ENCODE assay signal across 14 cellular contexts in the genomic region with DNA sequence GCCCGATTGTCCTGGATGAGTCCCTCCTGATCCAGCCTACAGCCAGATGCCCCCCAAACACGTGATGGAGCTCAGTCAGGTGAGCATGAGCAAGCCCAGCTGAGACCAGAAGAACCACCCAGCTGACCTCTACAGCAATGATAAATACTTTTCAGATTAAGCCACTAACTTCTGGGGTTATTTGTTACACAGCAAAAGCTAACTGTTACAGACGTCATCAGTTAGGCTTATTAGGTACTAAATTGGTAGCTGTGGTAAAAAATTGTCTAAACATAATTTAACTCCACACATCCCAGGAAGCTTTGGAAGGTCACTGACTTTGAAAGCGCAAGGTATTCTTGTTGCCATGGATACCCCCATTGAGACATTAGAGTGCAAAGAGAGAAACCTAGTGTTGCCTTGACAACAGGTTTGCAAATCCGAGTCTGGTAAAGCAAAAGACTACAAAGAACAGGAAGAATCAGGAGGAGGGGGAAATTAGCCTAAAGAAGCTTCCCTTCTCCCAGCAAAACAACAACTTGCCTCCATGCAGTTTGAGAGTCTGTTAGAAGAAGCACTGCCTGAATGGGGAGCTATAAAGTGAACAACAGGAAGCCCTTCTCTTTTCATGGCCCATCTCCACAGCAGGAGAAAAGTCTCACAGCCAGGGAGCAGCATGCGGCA. TPM values are rescaled to one million over a fixed set of nuclear protein-coding genes. Genes with fewer than 3 reads are reported as not detected.
DNase-seq lines count a peak whose midpoint lies in the region; ATAC-seq, FAIRE-seq and TF ChIP-seq lines count a peak whose summit lies in the region.
"Had no signal": no experiment of that assay in that cellular context is flagged by ENCODE, and none has a peak within 500 bp of the region (broad histone marks: within the 10 kb centered on the region; RNA-seq: fewer than 3 reads in every experiment).

No MANE protein-coding gene starts in this region.

- H3K36me3 ChIP-seq in BLaER1 (no peaks in the 10 kb centered on the region), MM.1S (replicated peaks; ENCODE audit: insufficient read depth, low read length) (no peaks in the 10 kb centered on the region)

- no peak overlapping the region for H2AFZ ChIP-seq in MM.1S (ENCODE audit: low read length)

- no peaks in the 10 kb centered on the region for H3K9me2 ChIP-seq in MM.1S (replicated peaks; ENCODE audit: insufficient read depth, low read length)

- H3K4me3 ChIP-seq in BLaER1 (peak overlapping the region; percentile 67), MM.1S (ENCODE audit: low read length) (no peak overlapping the region)

- no peak for TF ChIP-seq CTCF in MM.1S (IDR thresholded peaks at IDR 0.05; ENCODE audit: low read length)

- H3K9ac ChIP-seq in BLaER1 (peak overlapping the region; percentile 85; the same call in 1 of the 2 replicates), MM.1S (ENCODE audit: low read length) (no peak overlapping the region)

- no peak overlapping the region for H3K4me3 Mint-ChIP-seq in activated CD4-positive, alpha-beta memory T cell treated with anti-CD3 and anti-CD28 coated beads, Interleukin-2, amount 10 ng/mL, durations not matched to agents 7 days and 5 days
- H3K4me3 Mint-ChIP-seq: HFFc6 had no signal

- H3K4me1 ChIP-seq in BLaER1 (peaks cover 96% of the 10 kb centered on the region), MM.1S (ENCODE audit: low read length) (no peaks in the 10 kb centered on the region)

- POLR2A ChIA-PET in activated CD4-positive, alpha-beta memory T cell treated with anti-CD3 and anti-CD28 coated beads, Interleukin-2, amount 10 ng/mL, durations not matched to agents 7 days and 5 days (lab: Charles Lee), result interaction anchor here (0.9 to 3.7 kb wide), 11 partner anchors 9 to 90 kb away, joined by 3 to 26 read pairs (median 6); a partner anchor contains a TSS

- CTCF ChIA-PET in activated CD4-positive, alpha-beta memory T cell treated with anti-CD3 and anti-CD28 coated beads, Interleukin-2, amount 10 ng/mL, durations not matched to agents 7 days and 5 days (lab: Charles Lee), result interaction anchor here (0.9 to 2.9 kb wide), 7 partner anchors 12 to 98 kb away, joined by 3 to 19 read pairs (median 5); no protein-coding TSS in a partner anchor

- H3K27me3 Mint-ChIP-seq in activated CD4-positive, alpha-beta memory T cell treated with anti-CD3 and anti-CD28 coated beads, Interleukin-2, amount 10 ng/mL, durations not matched to agents 7 days and 5 days, result peaks cover 15% of the 10 kb centered on the region

- H3K27me3 ChIP-seq in BLaER1 (no peaks in the 10 kb centered on the region), MM.1S (replicated peaks; ENCODE audit: insufficient read depth, low read length) (peaks cover 100% of the 10 kb centered on the region)

- DNase-seq in DMS79 treated with DMSO at 0.1 percent for 48 hours (lab: John Stamatoyannopoulos, UW) (peak; percentile 66), iPS-NIHi11 (ENCODE audit: low spot score) (peak; percentile 37), GM12891 (ENCODE audit: insufficient read length, low spot score) (no peak), MM.1S (no peak)
- no peak for DNase-seq in activated CD4-positive, alpha-beta memory T cell treated with anti-CD3 and anti-CD28 coated beads, Interleukin-2, amount 10 ng/mL, durations not matched to agents 7 days and 5 days
- DNase-seq: HFFc6, kidney, NCI-H2029 treated with DMSO at 0.1 percent for 48 hours had no signal

- H3K4me1 Mint-ChIP-seq in activated CD4-positive, alpha-beta memory T cell treated with anti-CD3 and anti-CD28 coated beads, Interleukin-2, amount 10 ng/mL, durations not matched to agents 7 days and 5 days, result peaks cover 52% of the 10 kb centered on the region

- no peaks in the 10 kb centered on the region for H3K79me2 ChIP-seq in MM.1S (ENCODE audit: low read length)

- H4K20me1 ChIP-seq in BLaER1 (no peaks in the 10 kb centered on the region), MM.1S (ENCODE audit: insufficient read depth, low read length) (no peaks in the 10 kb centered on the region)

- no peak for TF ChIP-seq POLR2A in GM12891 (IDR thresholded peaks at IDR 0.05; ENCODE audit: low read depth, low read length)

- H3K9me3 Mint-ChIP-seq in activated CD4-positive, alpha-beta memory T cell treated with anti-CD3 and anti-CD28 coated beads, Interleukin-2, amount 10 ng/mL, durations not matched to agents 7 days and 5 days, result peaks cover 10% of the 10 kb centered on the region

- H3K36me3 Mint-ChIP-seq in activated CD4-positive, alpha-beta memory T cell treated with anti-CD3 and anti-CD28 coated beads, Interleukin-2, amount 10 ng/mL, durations not matched to agents 7 days and 5 days (ENCODE audit: low read depth), result peaks cover 4% of the 10 kb centered on the region

- no peaks in the 10 kb centered on the region; the same call in 1 of the 2 replicates for H3K9me3 ChIP-seq in BLaER1
- H3K9me3 ChIP-seq in MM.1S (replicated peaks; ENCODE audit: insufficient read depth, low read length), result no peaks in the 10 kb centered on the region

- no peak for ATAC-seq in HG03342 (IDR thresholded peaks at IDR 0.05; ENCODE audit: unreplicated experiment)
- no peak for ATAC-seq in GM18498 (IDR thresholded peaks at IDR 0.05; ENCODE audit: unreplicated experiment)
- ATAC-seq: Panc1 had no signal

- H3K27ac ChIP-seq in BLaER1, result peak overlapping the region; percentile 96
- no peak overlapping the region for H3K27ac ChIP-seq in MM.1S (ENCODE audit: low read length)

- H3K27ac Mint-ChIP-seq in activated CD4-positive, alpha-beta memory T cell treated with anti-CD3 and anti-CD28 coated beads, Interleukin-2, amount 10 ng/mL, durations not matched to agents 7 days and 5 days, result peak overlapping the region; percentile 83
- H3K27ac Mint-ChIP-seq: HFFc6 had no signal

- FAIRE-seq in GM12891 (lab: Jason Lieb, UNC), result no peak
- FAIRE-seq: kidney had no signal

- H3F3A ChIP-seq in MM.1S (ENCODE audit: insufficient read depth, low read length), result no peaks in the 10 kb centered on the region

- H3K4me2 ChIP-seq in BLaER1 (peak overlapping the region; percentile 97), MM.1S (ENCODE audit: low read depth, low read length) (no peak overlapping the region)

TF ChIP-seq in GM12891, 5 proteins besides CTCF, POLR2A, EP300 and RAD21:
- TF ChIP-seq SPI1 (IDR thresholded peaks at IDR 0.05; ENCODE audit: low read depth, low read length), result no peak
- no peak for TF ChIP-seq TAF1 (IDR thresholded peaks at IDR 0.05; ENCODE audit: low read depth, low read length)
- no peak for TF ChIP-seq POLR2AphosphoS5 (IDR thresholded peaks at IDR 0.05; ENCODE audit: low read depth, low read length)
- TF ChIP-seq POU2F2 (IDR thresholded peaks at IDR 0.05; ENCODE audit: low read depth, low read length), result no peak
- no peak for TF ChIP-seq PAX5 (IDR thresholded peaks at IDR 0.05; ENCODE audit: insufficient read depth, low read length, severe bottlenecking)

RNA-seq across cellular contexts. Expression of a gene that starts 41.8 kb away (rescaled TPM):
- total RNA-seq in activated CD4-positive, alpha-beta memory T cell treated with anti-CD3 and anti-CD28 coated beads, Interleukin-2, amount 10 ng/mL, durations not matched to agents 7 days and 5 days, result 10 to 100 TPM; 12.1 to 12.7 TPM
- 0.17 TPM for polyA plus RNA-seq in GM12891 (2012; ENCODE audit: low read depth, missing spikeins)
- total RNA-seq: chondrocyte, fibroblast of lung, HFFc6 had no signal
- polyA plus RNA-seq: fibroblast of lung had no signal

Comparison
In these comparisons a context has a peak if more than half of its experiments do, and no peak if none do; other contexts are left out.
1. DNase-seq: peak in DMS79 treated with DMSO at 0.1 percent for 48 hours (single experiment) and iPS-NIHi11 (single experiment); none in activated CD4-positive, alpha-beta memory T cell treated with anti-CD3 and anti-CD28 coated beads, Interleukin-2, amount 10 ng/mL, durations not matched to agents 7 days and 5 days (single experiment), GM12891 (single experiment) and MM.1S (single experiment).